Comparison of ENCODE assay signal across 21 cellular contexts in the genomic region with DNA sequence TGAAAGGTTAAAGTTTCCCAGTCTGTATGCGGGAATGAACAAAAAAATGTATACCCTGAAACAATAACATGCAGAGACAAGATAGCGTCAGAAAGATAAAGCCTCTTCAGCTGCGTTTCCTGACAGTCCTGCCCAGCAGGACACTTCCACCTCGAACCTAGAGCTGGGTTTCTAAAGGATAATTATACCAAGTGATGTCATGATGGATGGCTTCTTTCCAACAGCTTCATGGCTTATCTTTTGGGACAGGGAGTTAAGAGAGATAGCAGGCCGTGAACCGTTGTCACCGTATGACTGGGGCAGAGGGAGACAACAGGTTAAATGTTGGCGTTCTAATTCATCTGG.
DNase-seq lines count a peak whose midpoint lies in the region; ATAC-seq and TF ChIP-seq lines count a peak whose summit lies in the region.
"Had no signal": no experiment of that assay in that cellular context is flagged by ENCODE, and none has a peak within 500 bp of the region (broad histone marks: within the 10 kb centered on the region; RNA-seq: fewer than 3 reads in every experiment).

No MANE protein-coding gene starts in this region.

- H3K36me3 Mint-ChIP-seq in activated naive CD8-positive, alpha-beta T cell treated with anti-CD3 and anti-CD28 coated beads for 36 hours: no peaks in the 10 kb centered on the region
- H3K36me3 Mint-ChIP-seq: activated CD8-positive, alpha-beta memory T cell treated with anti-CD3 and anti-CD28 coated beads, Interleukin-2, amount 10 ng/mL, durations not matched to agents 7 days and 5 days; activated naive CD4-positive, alpha-beta T cell treated with anti-CD3 and anti-CD28 coated beads, Interleukin-2, amount 50 U/mL, for 72 hours had no signal

- DNase-seq in A673 (ENCODE audit: low spot score) (peak; percentile 92), NCI-H69 (lab: John Stamatoyannopoulos, UW) (peak; percentile 50), caudate nucleus (lab: John Stamatoyannopoulos, UW) (no peak), ecto neural progenitor cell (ENCODE audit: low spot score) (no peak)
- no peak for DNase-seq in activated naive CD8-positive, alpha-beta T cell treated with anti-CD3 and anti-CD28 coated beads for 36 hours
- DNase-seq in stimulated activated CD4-positive, alpha-beta T cell treated with anti-CD3 and anti-CD28 coated beads, Interleukin-4, amount 100 ng/mL, for 4 hours: no peak
- DNase-seq: activated CD4-positive, alpha-beta T cell treated with anti-CD3 and anti-CD28 coated beads for 48 hours; activated CD8-positive, alpha-beta memory T cell treated with anti-CD3 and anti-CD28 coated beads, Interleukin-2, amount 10 ng/mL, durations not matched to agents 7 days and 5 days; CD4-positive, alpha-beta T cell; DND-41; heart right ventricle; Kasumi-1; left lung; mucosa of descending colon; stimulated activated CD4-positive, alpha-beta T cell treated with anti-CD3 and anti-CD28 coated beads, Interleukin-2, amount 100 ng/mL, for 24 hours; stimulated activated naive CD4-positive, alpha-beta T cell treated with Interleukin-2 at 50 U/mL for 16 hours; transverse colon had no signal

- BruUV-seq in A673 (replicated peaks; lab: Mats Ljungman, UMichigan): no TSS peak

- H3K9me3 ChIP-seq in A673 (ENCODE audit: low read depth, low read length, poor library complexity, severe bottlenecking) (no peaks in the 10 kb centered on the region), HEK293 (ENCODE audit: control insufficient read depth, insufficient read depth, low read depth, low read length) (no peaks in the 10 kb centered on the region)
- H3K9me3 ChIP-seq: left lung, mucosa of descending colon, transverse colon had no signal

- H3K27me3 ChIP-seq in A673 (replicated peaks; ENCODE audit: insufficient read depth, low read depth, low read length, poor library complexity): no peaks in the 10 kb centered on the region
- H3K27me3 ChIP-seq: heart right ventricle, left lung, transverse colon had no signal

- no peaks in the 10 kb centered on the region for H3K36me3 ChIP-seq in A673 (ENCODE audit: insufficient read depth, low read length, poor library complexity, severe bottlenecking)
- no peaks in the 10 kb centered on the region for H3K36me3 ChIP-seq in HEK293 (ENCODE audit: control insufficient read depth in 2 of 2, insufficient read depth in 1 of 2, low read length in 2 of 2)
- H3K36me3 ChIP-seq: heart right ventricle, left lung, transverse colon had no signal

- intact Hi-C loops in A673 (cut with micrococcal nuclease; ENCODE audit: unreplicated experiment): no loop called here

- ATAC-seq in HG02759 (IDR thresholded peaks at IDR 0.05; ENCODE audit: unreplicated experiment): no peak
- ATAC-seq: activated CD8-positive, alpha-beta memory T cell treated with anti-CD3 and anti-CD28 coated beads, Interleukin-2, amount 10 ng/mL, durations not matched to agents 7 days and 5 days; activated naive CD4-positive, alpha-beta T cell treated with anti-CD3 and anti-CD28 coated beads, Interleukin-2, amount 50 U/mL, for 72 hours; left lung; mucosa of descending colon had no signal

- no peaks in the 10 kb centered on the region for H3K4me1 Mint-ChIP-seq in activated naive CD8-positive, alpha-beta T cell treated with anti-CD3 and anti-CD28 coated beads for 36 hours
- H3K4me1 Mint-ChIP-seq: activated CD8-positive, alpha-beta memory T cell treated with anti-CD3 and anti-CD28 coated beads, Interleukin-2, amount 10 ng/mL, durations not matched to agents 7 days and 5 days had no signal

- H3K4me1 ChIP-seq in A673 (ENCODE audit: insufficient read depth, low read length, poor library complexity, severe bottlenecking): peaks cover 10% of the 10 kb centered on the region
- no peaks in the 10 kb centered on the region; the same call in 1 of the 2 replicates for H3K4me1 ChIP-seq in HEK293 (ENCODE audit: control insufficient read depth, insufficient read depth, low read length)
- H3K4me1 ChIP-seq: left lung, transverse colon had no signal

- POLR2A ChIA-PET in A673 (lab: Charles Lee; ENCODE audit: low non-redundant PET): no interaction called here
- POLR2A ChIA-PET in HEK293 (lab: Yijun Ruan, JAX): no interaction called here

- H3K27ac ChIP-seq in A673 (ENCODE audit: low read depth, low read length, poor library complexity, severe bottlenecking) (no peak overlapping the region), HEK293 (ENCODE audit: extremely low read depth, low read depth, low read length) (no peak overlapping the region), caudate nucleus (ENCODE audit: low read depth, low read length) (peak overlapping the region; percentile 49)
- H3K27ac ChIP-seq: coronary artery, heart right ventricle, left lung, transverse colon had no signal

- TF ChIP-seq CTCF in A673 (conservative IDR thresholded peaks at IDR 0.05; ENCODE audit: low read depth, low read length) (no peak), HEK293 (tag by site-specific recombination; IDR thresholded peaks at IDR 0.05) (no peak)

- H3K4me3 ChIP-seq in A673 (ENCODE audit: low read depth, low read length, poor library complexity, severe bottlenecking): no peak overlapping the region
- no peak overlapping the region for H3K4me3 ChIP-seq in HEK293 (ENCODE audit: low read depth, low read length)
- H3K4me3 ChIP-seq: coronary artery, heart right ventricle, left lung, mucosa of descending colon, transverse colon had no signal

- no peak overlapping the region for H3K4me3 Mint-ChIP-seq in activated naive CD8-positive, alpha-beta T cell treated with anti-CD3 and anti-CD28 coated beads for 36 hours
- H3K4me3 Mint-ChIP-seq: activated CD8-positive, alpha-beta memory T cell treated with anti-CD3 and anti-CD28 coated beads, Interleukin-2, amount 10 ng/mL, durations not matched to agents 7 days and 5 days; CD4-positive, alpha-beta T cell had no signal

- CTCF ChIA-PET in A673 (lab: Charles Lee): interaction anchor here (0.7 kb wide), 2 partner anchors 9 to 267 kb away, joined by 3 to 4 read pairs; no protein-coding TSS in a partner anchor
- CTCF ChIA-PET in HEK293 (lab: Yijun Ruan, JAX): interaction anchor here (1.3 kb wide), 1 partner anchor 55 kb away, joined by 4 read pairs; no protein-coding TSS in a partner anchor

- no peak overlapping the region for H3K27ac Mint-ChIP-seq in activated naive CD8-positive, alpha-beta T cell treated with anti-CD3 and anti-CD28 coated beads for 36 hours
- H3K27ac Mint-ChIP-seq: activated CD8-positive, alpha-beta memory T cell treated with anti-CD3 and anti-CD28 coated beads, Interleukin-2, amount 10 ng/mL, durations not matched to agents 7 days and 5 days; activated naive CD4-positive, alpha-beta T cell treated with anti-CD3 and anti-CD28 coated beads, Interleukin-2, amount 50 U/mL, for 72 hours; CD4-positive, alpha-beta T cell had no signal

- peaks cover 3% of the 10 kb centered on the region for H3K9me3 Mint-ChIP-seq in activated naive CD8-positive, alpha-beta T cell treated with anti-CD3 and anti-CD28 coated beads for 36 hours
- H3K9me3 Mint-ChIP-seq: activated naive CD4-positive, alpha-beta T cell treated with anti-CD3 and anti-CD28 coated beads, Interleukin-2, amount 50 U/mL, for 72 hours; CD4-positive, alpha-beta T cell had no signal

- no peaks in the 10 kb centered on the region for H3K27me3 Mint-ChIP-seq in activated naive CD8-positive, alpha-beta T cell treated with anti-CD3 and anti-CD28 coated beads for 36 hours
- H3K27me3 Mint-ChIP-seq: CD4-positive, alpha-beta T cell had no signal

TF ChIP-seq in HEK293, 187 proteins besides CTCF, POLR2A, EP300 and RAD21 (continues in another document):
- TF ChIP-seq ZNF510 (tag by site-specific recombination; IDR thresholded peaks at IDR 0.05; ENCODE audit: insufficient replicate concordance): no peak
- TF ChIP-seq ZNF521 (tag by site-specific recombination; IDR thresholded peaks at IDR 0.05): no peak
- no peak for TF ChIP-seq ZNF311 (tag by site-specific recombination; IDR thresholded peaks at IDR 0.05; ENCODE audit: borderline replicate concordance)
- no peak for TF ChIP-seq ZNF626 (tag by site-specific recombination; IDR thresholded peaks at IDR 0.05)
- 0 out of 2 replicates have a peak, but pooled peaks have one; percentile 39 for TF ChIP-seq ZEB2 (tag by site-specific recombination; IDR thresholded peaks at IDR 0.05)
- no peak for TF ChIP-seq SCRT1 (tag by site-specific recombination; IDR thresholded peaks at IDR 0.05; ENCODE audit: borderline replicate concordance)
- TF ChIP-seq, protein P1, sequence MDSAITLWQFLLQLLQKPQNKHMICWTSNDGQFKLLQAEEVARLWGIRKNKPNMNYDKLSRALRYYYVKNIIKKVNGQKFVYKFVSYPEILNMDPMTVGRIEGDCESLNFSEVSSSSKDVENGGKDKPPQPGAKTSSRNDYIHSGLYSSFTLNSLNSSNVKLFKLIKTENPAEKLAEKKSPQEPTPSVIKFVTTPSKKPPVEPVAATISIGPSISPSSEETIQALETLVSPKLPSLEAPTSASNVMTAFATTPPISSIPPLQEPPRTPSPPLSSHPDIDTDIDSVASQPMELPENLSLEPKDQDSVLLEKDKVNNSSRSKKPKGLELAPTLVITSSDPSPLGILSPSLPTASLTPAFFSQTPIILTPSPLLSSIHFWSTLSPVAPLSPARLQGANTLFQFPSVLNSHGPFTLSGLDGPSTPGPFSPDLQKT (IDR thresholded peaks at IDR 0.05; ENCODE audit: borderline replicate concordance, low read depth, low read length): no peak
- peak; percentile 59; the same call in 1 of the 2 replicates for TF ChIP-seq SP7 (tag by site-specific recombination; IDR thresholded peaks at IDR 0.05)
- TF ChIP-seq FEZF1 (tag by site-specific recombination; IDR thresholded peaks at IDR 0.05): no peak
- TF ChIP-seq, protein P2, sequence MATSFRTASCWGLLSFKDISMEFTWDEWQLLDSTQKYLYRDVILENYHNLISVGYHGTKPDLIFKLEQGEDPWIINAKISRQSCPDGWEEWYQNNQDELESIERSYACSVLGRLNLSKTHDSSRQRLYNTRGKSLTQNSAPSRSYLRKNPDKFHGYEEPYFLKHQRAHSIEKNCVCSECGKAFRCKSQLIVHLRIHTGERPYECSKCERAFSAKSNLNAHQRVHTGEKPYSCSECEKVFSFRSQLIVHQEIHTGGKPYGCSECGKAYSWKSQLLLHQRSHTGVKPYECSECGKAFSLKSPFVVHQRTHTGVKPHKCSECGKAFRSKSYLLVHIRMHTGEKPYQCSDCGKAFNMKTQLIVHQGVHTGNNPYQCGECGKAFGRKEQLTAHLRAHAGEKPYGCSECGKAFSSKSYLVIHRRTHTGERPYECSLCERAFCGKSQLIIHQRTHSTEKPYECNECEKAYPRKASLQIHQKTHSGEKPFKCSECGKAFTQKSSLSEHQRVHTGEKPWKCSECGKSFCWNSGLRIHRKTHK (tag by site-specific recombination; IDR thresholded peaks at IDR 0.05): no peak

Comparison
In these comparisons a context has a peak if more than half of its experiments do, and no peak if none do; other contexts are left out.
1. DNase-seq: peak in A673 (single experiment) and NCI-H69 (single experiment); none in caudate nucleus (0 of 61), activated naive CD8-positive, alpha-beta T cell treated with anti-CD3 and anti-CD28 coated beads for 36 hours (single experiment), stimulated activated CD4-positive, alpha-beta T cell treated with anti-CD3 and anti-CD28 coated beads, Interleukin-4, amount 100 ng/mL, for 4 hours (0 of 2) and ecto neural progenitor cell (single experiment).